31 cellular contexts compared by ENCODE assay signal in genomic region chr6:34106421-34106820, GRCh38. TPM values are rescaled to one million over a fixed set of nuclear protein-coding genes. Genes with fewer than 3 reads are reported as not detected.
"Had no signal": no experiment of that assay in that cellular context is flagged by ENCODE, and none has a peak within 500 bp of the region (broad histone marks: within the 10 kb centered on the region; RNA-seq: fewer than 3 reads in every experiment).

No MANE protein-coding gene starts in this region.

- H3K27ac Mint-ChIP-seq: dendritic cell treated with granulocyte-macrophage colony-stimulating factor and Interleukin-4, amounts not matched to agents 40 ng/mL and 50 ng/mL, for 4 days; effector memory CD8-positive, alpha-beta T cell; endodermal cell; immature natural killer cell; memory B cell; naive thymus-derived CD4-positive, alpha-beta T cell had no signal

- H3K36me3 Mint-ChIP-seq: immature natural killer cell; memory B cell; naive thymus-derived CD4-positive, alpha-beta T cell had no signal

- H3K4me3 Mint-ChIP-seq: dendritic cell treated with granulocyte-macrophage colony-stimulating factor and Interleukin-4, amounts not matched to agents 40 ng/mL and 50 ng/mL, for 4 days; effector memory CD8-positive, alpha-beta T cell; endodermal cell; immature natural killer cell; memory B cell; naive thymus-derived CD4-positive, alpha-beta T cell had no signal

- DNase-seq: colonic mucosa; cortex of kidney; effector CD8-positive, alpha-beta T cell; effector memory CD8-positive, alpha-beta T cell; endodermal cell; erythroblast; esophagus squamous epithelium; foreskin fibroblast; foreskin melanocyte; gastrocnemius medialis; glutamatergic neuron; head of caudate nucleus; heart right ventricle; hippocampal formation; immature natural killer cell; islet precursor cell; kidney; kidney glomerular epithelial cell; left colon; left ventricle myocardium inferior; mammary epithelial cell; mesendoderm; midbrain; naive thymus-derived CD4-positive, alpha-beta T cell had no signal

- H3K9me3 Mint-ChIP-seq: dendritic cell treated with granulocyte-macrophage colony-stimulating factor and Interleukin-4, amounts not matched to agents 40 ng/mL and 50 ng/mL, for 4 days; effector memory CD8-positive, alpha-beta T cell; endodermal cell; immature natural killer cell; memory B cell; naive thymus-derived CD4-positive, alpha-beta T cell had no signal

- H3K4me1 Mint-ChIP-seq: endodermal cell; immature natural killer cell; memory B cell; naive thymus-derived CD4-positive, alpha-beta T cell had no signal

RNA-seq across cellular contexts. Expression of gene GRM4, which starts 39.5 kb away (rescaled TPM):
- total RNA-seq: esophagus mucosa; esophagus squamous epithelium; glomerular endothelial cell; heart right ventricle; kidney; left colon; left lobe of liver; left ventricle myocardium inferior; liver; mucosa of gallbladder; naive thymus-derived CD4-positive, alpha-beta T cell had no signal
